8 cellular contexts compared by ENCODE assay signal in the genomic region with DNA sequence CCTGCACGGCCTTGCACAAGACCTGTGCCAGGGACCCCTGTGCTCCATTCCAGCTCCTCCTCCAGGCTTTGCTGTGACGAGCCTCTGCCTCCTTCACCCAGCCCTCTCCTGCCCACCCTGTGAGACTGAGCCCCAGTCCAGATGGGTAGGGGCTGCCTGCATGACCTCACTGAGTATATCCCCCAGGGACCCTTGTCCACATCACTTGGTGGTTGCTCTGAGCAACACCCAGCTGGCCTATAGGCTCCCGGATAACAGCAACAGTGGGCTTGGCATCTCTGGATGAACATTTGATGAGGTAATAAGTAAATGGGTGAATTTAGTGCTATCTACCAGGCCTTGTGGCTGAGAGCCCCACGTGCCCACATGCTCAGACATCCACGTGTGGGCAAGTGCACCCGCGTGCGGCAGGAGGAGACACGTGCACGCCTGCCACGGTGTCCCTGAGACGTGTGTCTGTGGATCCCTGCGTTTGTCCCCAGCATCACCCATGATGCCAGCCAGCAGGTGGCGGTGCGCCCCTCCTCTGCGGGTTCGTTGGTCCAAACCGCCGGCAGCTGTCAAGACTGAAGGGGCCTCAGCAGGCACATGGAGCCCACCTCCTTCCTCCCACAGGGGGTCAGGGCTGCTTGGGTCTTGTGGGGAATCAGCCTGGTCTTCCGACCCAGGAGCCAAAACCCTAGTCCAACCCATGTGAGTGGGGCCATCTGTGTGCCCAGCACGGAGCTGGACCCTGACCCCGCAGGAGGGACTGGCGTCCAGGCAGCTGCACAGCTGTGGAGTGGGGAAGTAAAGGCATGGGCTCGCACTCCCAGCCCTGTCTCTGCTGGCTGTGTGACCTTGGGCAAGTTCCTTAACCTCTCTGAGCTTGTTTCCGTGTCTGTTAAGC. TPM values are rescaled to one million over a fixed set of nuclear protein-coding genes. Genes with fewer than 3 reads are reported as not detected.
DNase-seq lines count a peak whose midpoint lies in the region; ATAC-seq and TF ChIP-seq lines count a peak whose summit lies in the region.

No MANE protein-coding gene starts in this region.

- H3K4me3 ChIP-seq in KMS-11 (IDR thresholded peaks at IDR 0.05; ENCODE audit: insufficient read depth, low read depth, low read length) (no peak overlapping the region), esophagus muscularis mucosa (no peak overlapping the region)

- peak overlapping the region; percentile 76 for H3K4me2 ChIP-seq in KMS-11

- H3K27ac ChIP-seq in KMS-11 = peak overlapping the region; percentile 68
- peak overlapping the region in 2 of 4 donors; percentile 54 to 62 for H3K27ac ChIP-seq in esophagus muscularis mucosa (replicated peaks in 1 of 4)

- H3K9ac ChIP-seq in KMS-11 = peak overlapping the region; percentile 58; the same call in 1 of the 2 replicates

- DNase-seq in GM03348 (ENCODE audit: low spot score) (peak; percentile 84), esophagus muscularis mucosa (ENCODE audit: extremely low spot score) (peak; percentile 96), natural killer cell (peak; percentile 88)
- peak; percentile 92 for DNase-seq in activated T-cell treated with anti-CD3 and anti-CD28 coated beads, Interleukin-2, amount 50 U/mL, for 1 hour
- peak; percentile 87 to 94 for DNase-seq in stimulated activated effector memory CD8-positive, alpha-beta T cell treated with anti-CD3 and anti-CD28 coated beads, Interleukin-12 subunit alpha, Interleukin-12 subunit beta, amount 100 ng/mL, for 72 hours (ENCODE audit: low spot score in 2 of 2)

- WGBS in esophagus muscularis mucosa = 62% methylated on average over 3 of the region's 25 CpGs

- no peaks in the 10 kb centered on the region for H3K36me3 Mint-ChIP-seq in natural killer cell
- peaks cover 37% of the 10 kb centered on the region for H3K36me3 Mint-ChIP-seq in stimulated activated effector memory CD8-positive, alpha-beta T cell treated with anti-CD3 and anti-CD28 coated beads, Interleukin-12 subunit alpha, Interleukin-12 subunit beta, amount 100 ng/mL, for 72 hours

- peak; percentile 53 to 80 (median 73) for ATAC-seq in natural killer cell
- ATAC-seq in stimulated activated effector memory CD8-positive, alpha-beta T cell treated with anti-CD3 and anti-CD28 coated beads, Interleukin-12 subunit alpha, Interleukin-12 subunit beta, amount 100 ng/mL, for 72 hours = peak; percentile 74
- ATAC-seq in HG02763 (IDR thresholded peaks at IDR 0.05; ENCODE audit: unreplicated experiment) = no peak

- peak overlapping the region; percentile 84 for H3K4me3 Mint-ChIP-seq in natural killer cell
- peak overlapping the region; percentile 90 for H3K4me3 Mint-ChIP-seq in stimulated activated effector memory CD8-positive, alpha-beta T cell treated with anti-CD3 and anti-CD28 coated beads, Interleukin-12 subunit alpha, Interleukin-12 subunit beta, amount 100 ng/mL, for 72 hours

- H3K4me1 ChIP-seq in KMS-11 (ENCODE audit: low read depth, poor library complexity, severe bottlenecking) (peaks cover 82% of the 10 kb centered on the region), esophagus muscularis mucosa (peaks cover 17 to 31% (median 22%) of the 10 kb centered on the region in 4 donors)

- H3K9me3 Mint-ChIP-seq in natural killer cell = no peaks in the 10 kb centered on the region
- peaks cover 2% of the 10 kb centered on the region for H3K9me3 Mint-ChIP-seq in stimulated activated effector memory CD8-positive, alpha-beta T cell treated with anti-CD3 and anti-CD28 coated beads, Interleukin-12 subunit alpha, Interleukin-12 subunit beta, amount 100 ng/mL, for 72 hours

- no peaks in the 10 kb centered on the region for H3K9me3 ChIP-seq in esophagus muscularis mucosa

- peak overlapping the region; percentile 99 to 100 for H3K27ac Mint-ChIP-seq in natural killer cell
- H3K27ac Mint-ChIP-seq in stimulated activated effector memory CD8-positive, alpha-beta T cell treated with anti-CD3 and anti-CD28 coated beads, Interleukin-12 subunit alpha, Interleukin-12 subunit beta, amount 100 ng/mL, for 72 hours = peak overlapping the region; percentile 96

- H3K79me2 ChIP-seq in KMS-11 (ENCODE audit: insufficient read depth, low read depth) = no peaks in the 10 kb centered on the region

- TF ChIP-seq POLR2A in esophagus muscularis mucosa (IDR thresholded peaks at IDR 0.05; ENCODE audit: low read depth) = no peak

- no peaks in the 10 kb centered on the region for H3K27me3 ChIP-seq in KMS-11 (ENCODE audit: insufficient read depth, low read depth)
- no peaks in the 10 kb centered on the region for H3K27me3 ChIP-seq in esophagus muscularis mucosa

- no peak for TF ChIP-seq EP300 in esophagus muscularis mucosa (IDR thresholded peaks at IDR 0.05)

- TF ChIP-seq CTCF in KMS-11 (conservative IDR thresholded peaks at IDR 0.05; ENCODE audit: low read depth, low read length) (peak; percentile 88), esophagus muscularis mucosa (IDR thresholded peaks at IDR 0.05) (peak; percentile 90 to 92 (median 91)), natural killer cell (IDR thresholded peaks at IDR 0.05) (peak; percentile 85)

- peaks cover 60 to 63% of the 10 kb centered on the region in 2 donors for H3K4me1 Mint-ChIP-seq in natural killer cell
- H3K4me1 Mint-ChIP-seq in stimulated activated effector memory CD8-positive, alpha-beta T cell treated with anti-CD3 and anti-CD28 coated beads, Interleukin-12 subunit alpha, Interleukin-12 subunit beta, amount 100 ng/mL, for 72 hours = peaks cover 68% of the 10 kb centered on the region

- H2AFZ ChIP-seq in KMS-11 (ENCODE audit: low read depth) = peak overlapping the region; percentile 79

- H3K27me3 Mint-ChIP-seq in natural killer cell (ENCODE audit: low read depth in 2 of 2) = no peaks in the 10 kb centered on the region

- intact Hi-C loops in esophagus muscularis mucosa (cut with DNase I) = loop anchor here (1.0 to 2.0 kb wide), 2 partner anchors 121 to 159 kb away; no protein-coding TSS in a partner anchor
- intact Hi-C loops in natural killer cell (cut with micrococcal nuclease) = loop anchor here (1.0 to 2.0 kb wide), 5 partner anchors 22 to 157 kb away; no protein-coding TSS in a partner anchor

- H4K20me1 ChIP-seq in KMS-11 (ENCODE audit: insufficient read depth) = no peaks in the 10 kb centered on the region

- no peaks in the 10 kb centered on the region for H3K36me3 ChIP-seq in KMS-11 (ENCODE audit: insufficient read depth)
- no peaks in the 10 kb centered on the region for H3K36me3 ChIP-seq in esophagus muscularis mucosa

TF ChIP-seq in PFSK-1, 5 proteins besides CTCF, POLR2A, EP300 and RAD21:
- TF ChIP-seq TAF1 (IDR thresholded peaks at IDR 0.05; ENCODE audit: borderline replicate concordance, insufficient read depth, low read length) (no peak), SIN3A (IDR thresholded peaks at IDR 0.05; ENCODE audit: borderline replicate concordance, insufficient read depth, low read length) (0 out of 2 replicates have a peak, but pooled peaks have one; percentile 60), REST (IDR thresholded peaks at IDR 0.05; ENCODE audit: insufficient read depth in 1 of 2, low read depth in 2 of 2, low read length in 2 of 2) (0 out of 4 replicates have a peak, but pooled peaks of 1 of the 2 experiments have one; percentile 28)
TF ChIP-seq in PFSK-1: peak in this region for 2.

RNA-seq across cellular contexts. Expression of gene FGD2, which starts 45.9 kb away (rescaled TPM):
- polyA plus RNA-seq in PFSK-1 (2012; ENCODE audit: insufficient read length, low read depth) = not detected
- 10 to 100 TPM; 13.9 to 23.1 (median 19.3) TPM for total RNA-seq in esophagus muscularis mucosa
- total RNA-seq in natural killer cell = 10 to 100 TPM in 2 of 3 donors, 1 to 10 TPM in 1; 6.3 to 22.3 (median 14.1) TPM
